Comparison of ENCODE assay signal across 9 cellular contexts in the genomic region with DNA sequence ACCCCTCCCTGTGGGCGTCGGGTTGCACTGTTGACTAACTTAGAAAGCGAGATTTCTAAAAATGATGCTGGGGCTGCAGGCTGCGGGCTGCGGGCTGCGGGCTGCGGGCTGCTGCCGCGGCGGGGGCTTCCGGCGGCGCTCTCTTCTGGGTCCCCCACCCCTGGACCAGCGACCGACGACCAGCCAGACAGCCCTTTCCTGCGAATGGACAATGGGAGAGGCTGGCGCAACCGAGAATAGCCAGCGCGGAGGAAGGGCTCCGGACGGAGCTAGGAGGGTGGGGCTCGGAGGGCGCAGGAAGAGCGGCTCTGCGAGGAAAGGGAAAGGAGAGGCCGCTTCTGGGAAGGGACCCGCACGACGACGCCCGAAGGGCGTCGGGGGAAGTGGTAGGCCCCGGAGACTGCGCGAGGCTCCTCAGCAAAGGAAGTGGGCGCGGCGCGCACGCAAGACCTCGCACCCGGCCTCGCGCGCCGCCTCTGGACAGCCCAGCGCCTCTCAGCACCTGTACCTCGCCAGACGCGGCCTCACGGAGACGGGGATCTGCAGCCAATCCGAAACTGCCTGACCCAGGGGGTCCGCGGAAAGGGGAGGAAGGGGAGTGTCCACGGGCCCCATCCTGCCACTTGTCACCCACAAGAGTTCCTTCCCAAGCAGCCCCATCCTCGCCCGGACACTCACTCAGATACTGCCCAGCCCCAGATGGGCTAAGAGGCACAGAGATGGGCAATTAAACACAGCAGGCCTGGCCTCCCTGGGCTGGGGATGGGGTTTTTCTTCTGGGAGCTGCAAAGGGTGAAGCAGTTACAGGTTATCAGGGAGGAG.
DNase-seq lines count a peak whose midpoint lies in the region; ATAC-seq and TF ChIP-seq lines count a peak whose summit lies in the region.
"Had no signal": no experiment of that assay in that cellular context is flagged by ENCODE, and none has a peak within 500 bp of the region (broad histone marks: within the 10 kb centered on the region; RNA-seq: fewer than 3 reads in every experiment).

No MANE protein-coding gene starts in this region.

- intact Hi-C loops in thyroid gland (cut with DNase I) = no loop called here

- 57 to 65% methylated on average over 42 to 56 of the region's 61 CpGs for WGBS in thyroid gland, 2 donors

- no peaks in the 10 kb centered on the region for H3K36me3 ChIP-seq in DOHH2 (ENCODE audit: control insufficient read depth, low read length)
- no peaks in the 10 kb centered on the region for H3K36me3 ChIP-seq in MM.1S (replicated peaks; ENCODE audit: insufficient read depth, low read length)
- H3K36me3 ChIP-seq in osteoblast (ENCODE audit: insufficient read depth, low read length) = no peaks in the 10 kb centered on the region
- H3K36me3 ChIP-seq in thyroid gland = no peaks in the 10 kb centered on the region
- H3K36me3 ChIP-seq: SJSA1 had no signal

- H3K9me3 ChIP-seq in DOHH2 (ENCODE audit: control insufficient read depth, insufficient read depth, low read length) = peaks cover 4% of the 10 kb centered on the region; the same call in 1 of the 2 replicates
- H3K9me3 ChIP-seq in MM.1S (replicated peaks; ENCODE audit: insufficient read depth, low read length) = no peaks in the 10 kb centered on the region
- H3K9me3 ChIP-seq in osteoblast (ENCODE audit: low read depth, low read length) = no peaks in the 10 kb centered on the region
- H3K9me3 ChIP-seq in thyroid gland = no peaks in the 10 kb centered on the region
- H3K9me3 ChIP-seq: SJSA1 had no signal

- H4K20me1 ChIP-seq in DOHH2 (ENCODE audit: control insufficient read depth, insufficient read depth, low read depth, low read length) (no peaks in the 10 kb centered on the region), MM.1S (ENCODE audit: insufficient read depth, low read length) (no peaks in the 10 kb centered on the region), osteoblast (ENCODE audit: insufficient read depth, low read length) (no peaks in the 10 kb centered on the region)

- H3K9me2 ChIP-seq in DOHH2 (replicated peaks; ENCODE audit: control insufficient read depth, low read length) (no peaks in the 10 kb centered on the region), MM.1S (replicated peaks; ENCODE audit: insufficient read depth, low read length) (no peaks in the 10 kb centered on the region)

- H3K27me3 ChIP-seq in DOHH2 (ENCODE audit: control insufficient read depth, low read length) (peaks cover 33% of the 10 kb centered on the region), MM.1S (replicated peaks; ENCODE audit: insufficient read depth, low read length) (peaks cover 5% of the 10 kb centered on the region; the same call in 1 of the 2 replicates), osteoblast (ENCODE audit: insufficient read depth, low read length) (no peaks in the 10 kb centered on the region), thyroid gland (no peaks in the 10 kb centered on the region)
- H3K27me3 ChIP-seq: SJSA1 had no signal

- H3K4me2 ChIP-seq in DOHH2 (ENCODE audit: low read length) (peak overlapping the region; percentile 17), MM.1S (ENCODE audit: low read depth, low read length) (peak overlapping the region; percentile 81), osteoblast (ENCODE audit: insufficient read depth, low read length) (peak overlapping the region; percentile 64)

- no peak for TF ChIP-seq POLR2A in thyroid gland (IDR thresholded peaks at IDR 0.05)

- H3F3A ChIP-seq in DOHH2 (ENCODE audit: control insufficient read depth, insufficient read depth) (no peaks in the 10 kb centered on the region), MM.1S (ENCODE audit: insufficient read depth, low read length) (peaks cover 12% of the 10 kb centered on the region)

- peak overlapping the region; percentile 1; the same call in 1 of the 2 replicates for H3K4me3 ChIP-seq in DOHH2 (ENCODE audit: low read length)
- H3K4me3 ChIP-seq in MM.1S (ENCODE audit: low read length) = peak overlapping the region; percentile 55; the same call in 1 of the 2 replicates
- H3K4me3 ChIP-seq in fibroblast of villous mesenchyme (ENCODE audit: low read depth, low read length) = peak overlapping the region; percentile 5
- H3K4me3 ChIP-seq in osteoblast (ENCODE audit: insufficient read depth, low read length) = peak overlapping the region; percentile 63
- no peak overlapping the region for H3K4me3 ChIP-seq in thyroid gland (replicated peaks in 1 of 3)
- H3K4me3 ChIP-seq: SJSA1 had no signal

- H3K4me1 ChIP-seq in DOHH2 (ENCODE audit: control insufficient read depth, low read length) (peaks cover 23% of the 10 kb centered on the region), MM.1S (ENCODE audit: low read length) (peaks cover 12% of the 10 kb centered on the region), osteoblast (ENCODE audit: insufficient read depth, low read length) (peaks cover 50% of the 10 kb centered on the region), thyroid gland (peaks cover 76 to 85% of the 10 kb centered on the region in 2 donors)

- ATAC-seq in GM21515 (IDR thresholded peaks at IDR 0.05; ENCODE audit: unreplicated experiment) = peak; percentile 53

- peak; percentile 59 for DNase-seq in MM.1S
- DNase-seq in activated T-cell treated with anti-CD3 and anti-CD28 coated beads for 4 hours = peak; percentile 35
- DNase-seq in fibroblast of villous mesenchyme (ENCODE audit: low read depth) = peak; percentile 51
- DNase-seq in osteoblast (ENCODE audit: insufficient read length, low spot score, missing footprints) = peak; percentile 90
- no peak for DNase-seq in thyroid gland
- DNase-seq in NCI-H187 treated with DMSO at 0.1 percent for 48 hours (lab: John Stamatoyannopoulos, UW) = no peak

- H2AFZ ChIP-seq in MM.1S (ENCODE audit: low read length) = peak overlapping the region; percentile 91
- peak overlapping the region; percentile 82 for H2AFZ ChIP-seq in osteoblast (ENCODE audit: low read length)

- H3K79me2 ChIP-seq in DOHH2 (ENCODE audit: control insufficient read depth, low read length) (no peaks in the 10 kb centered on the region), MM.1S (ENCODE audit: low read length) (no peaks in the 10 kb centered on the region), osteoblast (ENCODE audit: insufficient read depth, low read length) (no peaks in the 10 kb centered on the region)

- TF ChIP-seq CTCF in DOHH2 (IDR thresholded peaks at IDR 0.05; ENCODE audit: low read depth, low read length, poor library complexity, severe bottlenecking) = no peak
- TF ChIP-seq CTCF in MM.1S (IDR thresholded peaks at IDR 0.05; ENCODE audit: low read length) = peak; percentile 31
- peak; percentile 33 for TF ChIP-seq CTCF in fibroblast of villous mesenchyme (IDR thresholded peaks at IDR 0.05; ENCODE audit: insufficient read depth, low read depth, low read length)
- peak; percentile 4 for TF ChIP-seq CTCF in osteoblast (IDR thresholded peaks at IDR 0.05; ENCODE audit: extremely low read depth, low read depth, low read length)
- TF ChIP-seq CTCF in thyroid gland (IDR thresholded peaks at IDR 0.05) = peak in 1 of 6 experiments; percentile 18

- H3K27ac ChIP-seq in DOHH2 (ENCODE audit: low read depth, low read length) = no peak overlapping the region
- no peak overlapping the region for H3K27ac ChIP-seq in MM.1S (ENCODE audit: low read length)
- peak overlapping the region; percentile 53 for H3K27ac ChIP-seq in osteoblast (ENCODE audit: low read depth, low read length)
- H3K27ac ChIP-seq in thyroid gland = peak overlapping the region; percentile 71 to 87 (median 77)

- no peak overlapping the region; the same call in 1 of the 2 replicates for H3K9ac ChIP-seq in MM.1S (ENCODE audit: low read length)

Comparison
In these comparisons a context has a peak if more than half of its experiments do, and no peak if none do; other contexts are left out.
1. H3K27ac ChIP-seq: peak in osteoblast (single experiment) and thyroid gland (3 of 3); none in DOHH2 (single experiment) and MM.1S (single experiment).
2. H3K4me2 ChIP-seq: peak in every context shown above with its lines; median percentile 81 in MM.1S; 64 in osteoblast; 17 in DOHH2.
3. H3K4me3 ChIP-seq: peak in DOHH2 (single experiment), MM.1S (single experiment), fibroblast of villous mesenchyme (single experiment) and osteoblast (single experiment); none in thyroid gland (0 of 3).
4. DNase-seq: peak in MM.1S (single experiment), activated T-cell treated with anti-CD3 and anti-CD28 coated beads for 4 hours (single experiment), fibroblast of villous mesenchyme (single experiment) and osteoblast (single experiment); none in thyroid gland (0 of 2) and NCI-H187 treated with DMSO at 0.1 percent for 48 hours (single experiment).